Comparison of ENCODE assay signal across 12 cellular contexts in the genomic region with DNA sequence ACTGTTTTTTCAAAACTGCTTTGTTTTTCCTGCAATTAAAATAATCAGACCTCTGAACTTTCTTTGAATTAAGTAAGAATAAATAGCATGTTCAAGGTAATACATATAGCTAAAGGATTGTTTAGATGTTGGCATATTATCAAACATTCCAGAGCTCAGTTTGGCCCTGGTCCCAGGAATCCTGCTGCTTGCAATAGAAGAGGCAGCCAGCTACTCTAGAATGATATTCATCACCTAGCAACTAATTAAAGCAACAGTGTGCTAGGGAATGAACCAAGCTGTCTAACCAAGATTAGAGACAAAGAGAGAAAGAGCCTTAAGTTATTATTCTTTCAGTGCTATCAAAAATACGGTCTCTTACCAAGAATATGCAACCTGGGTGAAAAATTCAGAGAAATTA.
DNase-seq lines count a peak whose midpoint lies in the region; ATAC-seq and TF ChIP-seq lines count a peak whose summit lies in the region.
"Had no signal": no experiment of that assay in that cellular context is flagged by ENCODE, and none has a peak within 500 bp of the region (broad histone marks: within the 10 kb centered on the region; RNA-seq: fewer than 3 reads in every experiment).

No MANE protein-coding gene starts in this region.

- H3K4me1 Mint-ChIP-seq in stimulated activated effector memory CD8-positive, alpha-beta T cell treated with anti-CD3 and anti-CD28 coated beads, Interleukin-12 subunit alpha, Interleukin-12 subunit beta, amount 100 ng/mL, for 72 hours = no peaks in the 10 kb centered on the region
- H3K4me1 Mint-ChIP-seq: natural killer cell had no signal

- peak; percentile 59 for DNase-seq in HT-29 (ENCODE audit: low spot score)
- peak; percentile 35 for DNase-seq in RKO (ENCODE audit: low spot score)
- DNase-seq in fibroblast of villous mesenchyme (ENCODE audit: low read depth) = peak; percentile 1
- no peak for DNase-seq in omental fat pad (ENCODE audit: low spot score)
- no peak for DNase-seq in posterior vena cava (ENCODE audit: low spot score)
- DNase-seq in stimulated activated effector memory CD8-positive, alpha-beta T cell treated with anti-CD3 and anti-CD28 coated beads, Interleukin-12 subunit alpha, Interleukin-12 subunit beta, amount 100 ng/mL, for 72 hours (ENCODE audit: low spot score in 2 of 2) = no peak
- no peak for DNase-seq in DMS79 treated with DMSO at 0.1 percent for 48 hours (lab: John Stamatoyannopoulos, UW)
- DNase-seq: GF-D8, MV-4-11, natural killer cell had no signal

- H3K9me3 Mint-ChIP-seq in stimulated activated effector memory CD8-positive, alpha-beta T cell treated with anti-CD3 and anti-CD28 coated beads, Interleukin-12 subunit alpha, Interleukin-12 subunit beta, amount 100 ng/mL, for 72 hours = peaks cover 13% of the 10 kb centered on the region
- H3K9me3 Mint-ChIP-seq: activated T-helper 2 cell treated with anti-CD3 and anti-CD28 coated beads, Interferon-gamma antibody, Interleukin-2, Interleukin-4, amounts not matched to agents 10 μg/mL and 5 μg/mL and 100 μg/mL, durations not matched to agents 14 hours and 24 hours and 36 hours had no signal

- ATAC-seq in omental fat pad (ENCODE audit: low FRiP score) (peak; percentile 51), GM21529 (IDR thresholded peaks at IDR 0.05; ENCODE audit: unreplicated experiment) (no peak)
- no peak for ATAC-seq in stimulated activated effector memory CD8-positive, alpha-beta T cell treated with anti-CD3 and anti-CD28 coated beads, Interleukin-12 subunit alpha, Interleukin-12 subunit beta, amount 100 ng/mL, for 72 hours
- ATAC-seq: natural killer cell had no signal

- H3K4me3 Mint-ChIP-seq in stimulated activated effector memory CD8-positive, alpha-beta T cell treated with anti-CD3 and anti-CD28 coated beads, Interleukin-12 subunit alpha, Interleukin-12 subunit beta, amount 100 ng/mL, for 72 hours = no peak overlapping the region
- H3K4me3 Mint-ChIP-seq: natural killer cell had no signal

- no peak overlapping the region for H3K27ac Mint-ChIP-seq in stimulated activated effector memory CD8-positive, alpha-beta T cell treated with anti-CD3 and anti-CD28 coated beads, Interleukin-12 subunit alpha, Interleukin-12 subunit beta, amount 100 ng/mL, for 72 hours
- H3K27ac Mint-ChIP-seq: activated T-helper 2 cell treated with anti-CD3 and anti-CD28 coated beads, Interferon-gamma antibody, Interleukin-2, Interleukin-4, amounts not matched to agents 10 μg/mL and 5 μg/mL and 100 μg/mL, durations not matched to agents 14 hours and 24 hours and 36 hours; natural killer cell had no signal

- H3K36me3 Mint-ChIP-seq in stimulated activated effector memory CD8-positive, alpha-beta T cell treated with anti-CD3 and anti-CD28 coated beads, Interleukin-12 subunit alpha, Interleukin-12 subunit beta, amount 100 ng/mL, for 72 hours = no peaks in the 10 kb centered on the region
- H3K36me3 Mint-ChIP-seq: natural killer cell had no signal

- no peak overlapping the region for H3K4me3 ChIP-seq in fibroblast of villous mesenchyme (ENCODE audit: low read depth, low read length)

- TF ChIP-seq CTCF in fibroblast of villous mesenchyme (IDR thresholded peaks at IDR 0.05; ENCODE audit: insufficient read depth, low read depth, low read length) = no peak
- TF ChIP-seq CTCF in omental fat pad (IDR thresholded peaks at IDR 0.05) = no peak

- intact Hi-C loops in posterior vena cava (cut with DNase I) = no loop called here

Comparison
In these comparisons a context has a peak if more than half of its experiments do, and no peak if none do; other contexts are left out.
1. DNase-seq: peak in HT-29 (single experiment), RKO (single experiment) and fibroblast of villous mesenchyme (single experiment); none in omental fat pad (single experiment), posterior vena cava (single experiment), stimulated activated effector memory CD8-positive, alpha-beta T cell treated with anti-CD3 and anti-CD28 coated beads, Interleukin-12 subunit alpha, Interleukin-12 subunit beta, amount 100 ng/mL, for 72 hours (0 of 2) and DMS79 treated with DMSO at 0.1 percent for 48 hours (single experiment).